In the genomic region with DNA sequence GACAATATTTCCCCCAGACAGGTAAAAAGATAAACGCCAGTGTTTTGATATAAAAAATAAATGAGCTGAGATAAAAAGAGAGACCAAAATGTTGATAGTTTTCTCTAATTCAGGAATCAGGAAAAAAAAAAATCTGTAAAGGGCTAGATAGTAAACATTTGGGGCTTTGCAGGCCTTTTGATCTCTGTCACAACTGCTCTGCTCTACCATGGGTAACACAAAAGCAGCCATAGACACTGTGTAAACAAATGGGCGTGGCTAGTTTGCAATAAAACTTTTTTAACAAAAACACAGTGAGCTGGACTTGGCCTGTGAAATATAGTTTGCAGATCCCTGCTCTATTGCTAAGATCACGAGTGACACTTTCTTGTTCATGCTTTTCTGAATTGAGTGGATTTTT, we compare ENCODE assay signal across 19 cellular contexts.
DNase-seq lines count a peak whose midpoint lies in the region; ATAC-seq, FAIRE-seq and TF ChIP-seq lines count a peak whose summit lies in the region.
"Had no signal": no experiment of that assay in that cellular context is flagged by ENCODE, and none has a peak within 500 bp of the region (broad histone marks: within the 10 kb centered on the region; RNA-seq: fewer than 3 reads in every experiment).

No MANE protein-coding gene starts in this region.

- peak; percentile 71 for FAIRE-seq in endometrium (lab: Jason Lieb, UNC)

- TF ChIP-seq CTCF in HEK293 (tag by site-specific recombination; IDR thresholded peaks at IDR 0.05) (no peak), smooth muscle cell (IDR thresholded peaks at IDR 0.05; ENCODE audit: borderline replicate concordance, insufficient read depth, poor library complexity, severe bottlenecking) (no peak)

- H3K27ac ChIP-seq in HEK293 (ENCODE audit: extremely low read depth, low read depth, low read length) (no peak overlapping the region), smooth muscle cell (ENCODE audit: low read depth) (peak overlapping the region; percentile 21)
- H3K27ac ChIP-seq: C4-2B, right lobe of liver, uterus had no signal

- no peak overlapping the region for H3K9ac ChIP-seq in smooth muscle cell (ENCODE audit: low read depth)

- no peak for ATAC-seq in GM19351 (IDR thresholded peaks at IDR 0.05; ENCODE audit: unreplicated experiment)
- ATAC-seq: activated naive CD8-positive, alpha-beta T cell treated with anti-CD3 and anti-CD28 coated beads, Interleukin-2, amount 50 U/mL, for 24 hours; natural killer cell treated with Interleukin-12 subunit alpha and Interleukin-12 subunit beta and Interleukin-15 and Interleukin-18, amount 100 ng/mL, for 72 hours; T-cell had no signal

- CTCF ChIA-PET in HEK293 (lab: Yijun Ruan, JAX), result interaction anchor here (0.6 to 0.7 kb wide), 2 partner anchors 207 to 1169 kb away, joined by 3 read pairs; no protein-coding TSS in a partner anchor
- CTCF ChIA-PET in activated naive CD4-positive, alpha-beta T cell treated with anti-CD3 and anti-CD28 coated beads, Interleukin-2, amount 10 ng/mL, durations not matched to agents 7 days and 5 days (lab: Charles Lee), result no interaction called here

- no peaks in the 10 kb centered on the region for H3K9me3 Mint-ChIP-seq in activated naive CD4-positive, alpha-beta T cell treated with anti-CD3 and anti-CD28 coated beads, Interleukin-2, amount 10 ng/mL, durations not matched to agents 7 days and 5 days
- H3K9me3 Mint-ChIP-seq: activated naive CD8-positive, alpha-beta T cell treated with anti-CD3 and anti-CD28 coated beads, Interleukin-2, amount 50 U/mL, for 24 hours had no signal

- peaks cover 3% of the 10 kb centered on the region for H3F3A ChIP-seq in smooth muscle cell (ENCODE audit: low read depth)

- H3K4me1 ChIP-seq in HEK293 (ENCODE audit: control insufficient read depth, insufficient read depth, low read length) (peaks cover 6% of the 10 kb centered on the region; the same call in 1 of the 2 replicates), smooth muscle cell (ENCODE audit: low read depth) (peaks cover 2% of the 10 kb centered on the region)
- H3K4me1 ChIP-seq: right lobe of liver, uterus had no signal

- H3K27me3 ChIP-seq in smooth muscle cell (ENCODE audit: low read depth), result no peaks in the 10 kb centered on the region
- H3K27me3 ChIP-seq: right lobe of liver, uterus had no signal

- no peaks in the 10 kb centered on the region for H3K79me2 ChIP-seq in smooth muscle cell (ENCODE audit: low read depth)

- no peaks in the 10 kb centered on the region for H3K36me3 Mint-ChIP-seq in activated naive CD4-positive, alpha-beta T cell treated with anti-CD3 and anti-CD28 coated beads, Interleukin-2, amount 10 ng/mL, durations not matched to agents 7 days and 5 days
- H3K36me3 Mint-ChIP-seq: natural killer cell treated with Interleukin-12 subunit alpha and Interleukin-12 subunit beta and Interleukin-15 and Interleukin-18, amount 100 ng/mL, for 72 hours; T-cell had no signal

- 37% methylated on average over 3 of the region's 3 CpGs for WGBS in smooth muscle cell (ENCODE audit: low lambda C conversion rate)

- H4K20me1 ChIP-seq in smooth muscle cell (ENCODE audit: low read depth), result no peaks in the 10 kb centered on the region

- no peaks in the 10 kb centered on the region for H3K4me1 Mint-ChIP-seq in activated naive CD4-positive, alpha-beta T cell treated with anti-CD3 and anti-CD28 coated beads, Interleukin-2, amount 10 ng/mL, durations not matched to agents 7 days and 5 days
- H3K4me1 Mint-ChIP-seq: activated naive CD8-positive, alpha-beta T cell treated with anti-CD3 and anti-CD28 coated beads, Interleukin-2, amount 50 U/mL, for 24 hours; T-cell had no signal

- DNase-seq in NCI-H345 (lab: John Stamatoyannopoulos, UW) (peak; percentile 69), smooth muscle cell (lab: John Stamatoyannopoulos, UW; ENCODE audit: unreplicated experiment) (no peak)
- no peak for DNase-seq in activated naive CD4-positive, alpha-beta T cell treated with anti-CD3 and anti-CD28 coated beads, Interleukin-2, amount 10 ng/mL, durations not matched to agents 7 days and 5 days
- no peak for DNase-seq in stimulated activated naive CD4-positive, alpha-beta T cell (lab: John Stamatoyannopoulos, UW)
- DNase-seq: activated CD4-positive, alpha-beta T cell treated with anti-CD3 and anti-CD28 coated beads for 1 hour; activated naive CD8-positive, alpha-beta T cell treated with anti-CD3 and anti-CD28 coated beads, Interleukin-2, amount 50 U/mL, for 24 hours; activated T-cell treated with anti-CD3 and anti-CD28 coated beads for 4 hours; cerebellar nuclear complex; KG1; NCI-H2171; right lobe of liver; stimulated activated naive CD4-positive, alpha-beta T cell treated with Interleukin-2 at 50 U/mL for 16 hours; T-cell; uterus had no signal

- H3K27ac Mint-ChIP-seq in activated naive CD4-positive, alpha-beta T cell treated with anti-CD3 and anti-CD28 coated beads, Interleukin-2, amount 10 ng/mL, durations not matched to agents 7 days and 5 days, result no peak overlapping the region
- H3K27ac Mint-ChIP-seq: activated naive CD8-positive, alpha-beta T cell treated with anti-CD3 and anti-CD28 coated beads, Interleukin-2, amount 50 U/mL, for 24 hours; natural killer cell treated with Interleukin-12 subunit alpha and Interleukin-12 subunit beta and Interleukin-15 and Interleukin-18, amount 100 ng/mL, for 72 hours; T-cell had no signal

- H3K4me3 ChIP-seq in HEK293 (ENCODE audit: low read depth, low read length) (no peak overlapping the region), smooth muscle cell (no peak overlapping the region)
- H3K4me3 ChIP-seq: right lobe of liver, uterus had no signal

- H3K9me3 ChIP-seq in HEK293 (ENCODE audit: control insufficient read depth, insufficient read depth, low read depth, low read length) (no peaks in the 10 kb centered on the region), smooth muscle cell (replicated peaks; ENCODE audit: low read depth) (no peaks in the 10 kb centered on the region)
- H3K9me3 ChIP-seq: right lobe of liver had no signal

- no peak overlapping the region for H3K4me2 ChIP-seq in smooth muscle cell

- H3K27me3 Mint-ChIP-seq in activated naive CD4-positive, alpha-beta T cell treated with anti-CD3 and anti-CD28 coated beads, Interleukin-2, amount 10 ng/mL, durations not matched to agents 7 days and 5 days, result no peaks in the 10 kb centered on the region
- H3K27me3 Mint-ChIP-seq: activated naive CD8-positive, alpha-beta T cell treated with anti-CD3 and anti-CD28 coated beads, Interleukin-2, amount 50 U/mL, for 24 hours; natural killer cell treated with Interleukin-12 subunit alpha and Interleukin-12 subunit beta and Interleukin-15 and Interleukin-18, amount 100 ng/mL, for 72 hours had no signal

- POLR2A ChIA-PET in HEK293 (lab: Yijun Ruan, JAX), result no interaction called here

- H3K36me3 ChIP-seq in HEK293 (ENCODE audit: control insufficient read depth in 2 of 2, insufficient read depth in 1 of 2, low read length in 2 of 2), result no peaks in the 10 kb centered on the region
- no peaks in the 10 kb centered on the region for H3K36me3 ChIP-seq in smooth muscle cell (ENCODE audit: low read depth)
- H3K36me3 ChIP-seq: right lobe of liver, uterus had no signal

- H3K4me3 Mint-ChIP-seq in activated naive CD4-positive, alpha-beta T cell treated with anti-CD3 and anti-CD28 coated beads, Interleukin-2, amount 10 ng/mL, durations not matched to agents 7 days and 5 days, result no peak overlapping the region
- H3K4me3 Mint-ChIP-seq: activated naive CD8-positive, alpha-beta T cell treated with anti-CD3 and anti-CD28 coated beads, Interleukin-2, amount 50 U/mL, for 24 hours; natural killer cell treated with Interleukin-12 subunit alpha and Interleukin-12 subunit beta and Interleukin-15 and Interleukin-18, amount 100 ng/mL, for 72 hours; T-cell had no signal

- H2AFZ ChIP-seq in smooth muscle cell (ENCODE audit: low read depth), result peak overlapping the region; percentile 81

TF ChIP-seq in HEK293, 187 proteins besides CTCF, POLR2A, EP300 and RAD21:
- TF ChIP-seq ZNF140 (tag by site-specific recombination; IDR thresholded peaks at IDR 0.05), result no peak
- peak; percentile 43; the same call in 1 of the 2 replicates for TF ChIP-seq ZNF335 (tag by site-specific recombination; conservative IDR thresholded peaks at IDR 0.05)
- TF ChIP-seq ZBTB1 (tag by site-specific recombination; IDR thresholded peaks at IDR 0.05), result no peak
- TF ChIP-seq, protein P1, sequence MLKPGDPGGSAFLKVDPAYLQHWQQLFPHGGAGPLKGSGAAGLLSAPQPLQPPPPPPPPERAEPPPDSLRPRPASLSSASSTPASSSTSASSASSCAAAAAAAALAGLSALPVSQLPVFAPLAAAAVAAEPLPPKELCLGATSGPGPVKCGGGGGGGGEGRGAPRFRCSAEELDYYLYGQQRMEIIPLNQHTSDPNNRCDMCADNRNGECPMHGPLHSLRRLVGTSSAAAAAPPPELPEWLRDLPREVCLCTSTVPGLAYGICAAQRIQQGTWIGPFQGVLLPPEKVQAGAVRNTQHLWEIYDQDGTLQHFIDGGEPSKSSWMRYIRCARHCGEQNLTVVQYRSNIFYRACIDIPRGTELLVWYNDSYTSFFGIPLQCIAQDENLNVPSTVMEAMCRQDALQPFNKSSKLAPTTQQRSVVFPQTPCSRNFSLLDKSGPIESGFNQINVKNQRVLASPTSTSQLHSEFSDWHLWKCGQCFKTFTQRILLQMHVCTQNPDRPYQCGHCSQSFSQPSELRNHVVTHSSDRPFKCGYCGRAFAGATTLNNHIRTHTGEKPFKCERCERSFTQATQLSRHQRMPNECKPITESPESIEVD (tag by site-specific recombination; IDR thresholded peaks at IDR 0.05), result 0 out of 2 replicates have a peak, but pooled peaks have one; percentile 32
- TF ChIP-seq TRIM28 (IDR thresholded peaks at IDR 0.05; ENCODE audit: borderline replicate concordance, low read length), result peak; percentile 36; the same call in 1 of the 2 replicates
- peak; percentile 81 for TF ChIP-seq TCF7L2 (IDR thresholded peaks at IDR 0.05; ENCODE audit: borderline replicate concordance, low read depth, low read length)
- TF ChIP-seq KLF9 (tag by site-specific recombination; IDR thresholded peaks at IDR 0.05; ENCODE audit: low read depth), result 0 out of 2 replicates have a peak, but pooled peaks have one; percentile 29
- 0 out of 2 replicates have a peak, but pooled peaks have one; percentile 22 for TF ChIP-seq FEZF1 (tag by site-specific recombination; IDR thresholded peaks at IDR 0.05)
